ENCODE assay signal across 8 cellular contexts in genomic region chr4:110533940-110534339, GRCh38. TPM values are rescaled to one million over a fixed set of nuclear protein-coding genes. Genes with fewer than 3 reads are reported as not detected.
DNase-seq lines count a peak whose midpoint lies in the region; ATAC-seq, FAIRE-seq and TF ChIP-seq lines count a peak whose summit lies in the region.

No MANE protein-coding gene starts in this region.

- H3K9me3 ChIP-seq in IMR-90 (ENCODE audit: control insufficient read depth, insufficient read depth, low read length) (no peaks in the 10 kb centered on the region; the same call in 1 of the 2 replicates), vagina (no peaks in the 10 kb centered on the region), small intestine (ENCODE audit: control insufficient read depth, low read depth) (no peaks in the 10 kb centered on the region)
- H3K9me3 ChIP-seq in CD8-positive, alpha-beta T cell (ENCODE audit: low read length) = no peaks in the 10 kb centered on the region

- H3K79me1 ChIP-seq in IMR-90 (ENCODE audit: low read depth in 1 of 2, low read length in 2 of 2) (no peaks in the 10 kb centered on the region), mesendoderm (ENCODE audit: low read length) (no peaks in the 10 kb centered on the region)

- H4K8ac ChIP-seq in IMR-90 (ENCODE audit: low read depth in 2 of 2, low read length in 2 of 2) (peak overlapping the region; percentile 1 to 59; a peak in 2 of 4 replicates), mesendoderm (ENCODE audit: low read depth, low read length) (no peak overlapping the region)

- no peak overlapping the region for H3K4me3 Mint-ChIP-seq in CD8-positive, alpha-beta T cell
- H3K4me3 Mint-ChIP-seq in activated CD4-positive, alpha-beta T cell treated with anti-CD3 and anti-CD28 coated beads for 36 hours = no peak overlapping the region

- H3K27ac ChIP-seq in IMR-90 (ENCODE audit: insufficient read depth, low read length) (no peak overlapping the region), mesendoderm (ENCODE audit: low read depth, low read length) (no peak overlapping the region), vagina (no peak overlapping the region), small intestine (ENCODE audit: low read depth in 1 of 2, low read length in 1 of 2) (no peak overlapping the region)
- H3K27ac ChIP-seq in CD8-positive, alpha-beta T cell (ENCODE audit: low read depth, low read length) = no peak overlapping the region

- H3K56ac ChIP-seq in IMR-90 (ENCODE audit: extremely low read depth, insufficient read depth, low read length) (0 out of 2 replicates have a peak overlapping the region, but pooled peaks have one; percentile 2), mesendoderm (ENCODE audit: low read length) (no peak overlapping the region)

- peaks cover 4% of the 10 kb centered on the region for H3K4me1 ChIP-seq in IMR-90 (ENCODE audit: control insufficient read depth, insufficient read depth, low read length)
- H3K4me1 ChIP-seq in mesendoderm (ENCODE audit: control insufficient read depth, low read depth, low read length) = peaks cover 3% of the 10 kb centered on the region
- H3K4me1 ChIP-seq in vagina = no peaks in the 10 kb centered on the region
- H3K4me1 ChIP-seq in CD8-positive, alpha-beta T cell (ENCODE audit: insufficient read depth, low read length) = no peaks in the 10 kb centered on the region
- H3K4me1 ChIP-seq in small intestine (ENCODE audit: control insufficient read depth in 2 of 2, insufficient read depth in 1 of 2, low read depth in 1 of 2, low read length in 1 of 2) = no peaks in the 10 kb centered on the region

- peak overlapping the region; percentile 28; the same call in 1 of the 2 replicates for H3K4ac ChIP-seq in IMR-90 (ENCODE audit: low read depth, low read length)
- H3K4ac ChIP-seq in mesendoderm (ENCODE audit: low read depth, low read length) = no peak overlapping the region

- TF ChIP-seq RAD21 in IMR-90 (IDR thresholded peaks at IDR 0.05; ENCODE audit: low read length) = no peak

- DNase-seq in DMS53 treated with DMSO at 0.1 percent for 48 hours (lab: John Stamatoyannopoulos, UW; ENCODE audit: unreplicated experiment) = peak; percentile 91
- peak; percentile 98 for DNase-seq in IMR-90
- DNase-seq in astrocyte of the hippocampus (ENCODE audit: low read depth, low spot score) = peak; percentile 93
- DNase-seq in mesendoderm = peak; percentile 79
- DNase-seq in vagina (ENCODE audit: extremely low spot score in 2 of 2) = no peak
- DNase-seq in CD8-positive, alpha-beta T cell = no peak
- no peak for DNase-seq in small intestine
- DNase-seq in activated CD4-positive, alpha-beta T cell treated with anti-CD3 and anti-CD28 coated beads for 36 hours = no peak

- peak; percentile 97 for ATAC-seq in IMR-90 (ENCODE audit: low read depth)
- ATAC-seq in CD8-positive, alpha-beta T cell = no peak
- no peak for ATAC-seq in activated CD4-positive, alpha-beta T cell treated with anti-CD3 and anti-CD28 coated beads for 36 hours

- H2BK120ac ChIP-seq in IMR-90 (ENCODE audit: low read depth, low read length) (peak overlapping the region; percentile 63; the same call in 1 of the 2 replicates), mesendoderm (ENCODE audit: low read depth, low read length) (no peak overlapping the region)

- no peak overlapping the region; the same call in 1 of the 2 replicates for H4K5ac ChIP-seq in IMR-90 (ENCODE audit: low read depth, low read length)
- no peak overlapping the region for H4K5ac ChIP-seq in mesendoderm (ENCODE audit: low read length)

- H3K14ac ChIP-seq in IMR-90 (replicated peaks; ENCODE audit: low read depth, low read length) = no peak overlapping the region

- H3K9me1 ChIP-seq in IMR-90 (ENCODE audit: insufficient read depth, low read length) = no peaks in the 10 kb centered on the region

- no peak overlapping the region for H3K9ac ChIP-seq in IMR-90 (ENCODE audit: low read depth, low read length)
- no peak overlapping the region for H3K9ac ChIP-seq in mesendoderm (ENCODE audit: low read length)

- H3K36me3 Mint-ChIP-seq in CD8-positive, alpha-beta T cell = no peaks in the 10 kb centered on the region
- H3K36me3 Mint-ChIP-seq in activated CD4-positive, alpha-beta T cell treated with anti-CD3 and anti-CD28 coated beads for 36 hours (ENCODE audit: low read depth) = no peaks in the 10 kb centered on the region

- no peak overlapping the region for H2AFZ ChIP-seq in IMR-90 (replicated peaks; ENCODE audit: low read length, poor library complexity)

- TF ChIP-seq CTCF in IMR-90 (conservative IDR thresholded peaks at IDR 0.05; ENCODE audit: low read depth, low read length) = no peak
- TF ChIP-seq CTCF in vagina (IDR thresholded peaks at IDR 0.05) = no peak
- no peak for TF ChIP-seq CTCF in CD8-positive, alpha-beta T cell (IDR thresholded peaks at IDR 0.05)

- no peaks in the 10 kb centered on the region for H3K9me3 Mint-ChIP-seq in CD8-positive, alpha-beta T cell
- H3K9me3 Mint-ChIP-seq in activated CD4-positive, alpha-beta T cell treated with anti-CD3 and anti-CD28 coated beads for 36 hours (ENCODE audit: low read depth) = peaks cover 6% of the 10 kb centered on the region

- no peaks in the 10 kb centered on the region for H4K20me1 ChIP-seq in IMR-90 (ENCODE audit: insufficient read depth, low read length)

- H3K4me2 ChIP-seq in IMR-90 (ENCODE audit: low read depth, low read length) (no peak overlapping the region; the same call in 1 of the 2 replicates), mesendoderm (ENCODE audit: low read length) (no peak overlapping the region)

- H2BK20ac ChIP-seq in IMR-90 (ENCODE audit: low read depth, low read length) = peak overlapping the region; percentile 66; the same call in 1 of the 2 replicates

- POLR2A ChIA-PET in IMR-90 (lab: Charles Lee; ENCODE audit: unreplicated experiment) = no interaction called here
- POLR2A ChIA-PET in CD8-positive, alpha-beta T cell (lab: Charles Lee) = no interaction called here
- POLR2A ChIA-PET in activated CD4-positive, alpha-beta T cell treated with anti-CD3 and anti-CD28 coated beads for 36 hours (lab: Charles Lee) = interaction anchor here (0.7 kb wide), 1 partner anchor 652 kb away, joined by 5 read pairs; no protein-coding TSS in a partner anchor

- CTCF ChIA-PET in IMR-90 (lab: Yijun Ruan, JAX) = interaction anchor here (0.6 to 1.2 kb wide), 3 partner anchors 15 to 1426 kb away, joined by 3 to 6 read pairs (median 3); no protein-coding TSS in a partner anchor
- CTCF ChIA-PET in CD8-positive, alpha-beta T cell (lab: Charles Lee) = interaction anchor here (1.2 kb wide), 1 partner anchor 535 kb away, joined by 4 read pairs; no protein-coding TSS in a partner anchor
- CTCF ChIA-PET in activated CD4-positive, alpha-beta T cell treated with anti-CD3 and anti-CD28 coated beads for 36 hours (lab: Charles Lee) = interaction anchor here (0.9 to 1.9 kb wide), 4 partner anchors 15 to 306 kb away, joined by 3 to 9 read pairs (median 5); no protein-coding TSS in a partner anchor

- intact Hi-C loops in IMR-90 (cut with micrococcal nuclease) (no loop called here), vagina (cut with DNase I) (no loop called here)
- intact Hi-C loops in CD8-positive, alpha-beta T cell (cut with DNase I, micrococcal nuclease) = no loop called here
- intact Hi-C loops in activated CD4-positive, alpha-beta T cell treated with anti-CD3 and anti-CD28 coated beads for 36 hours (cut with DNase I, micrococcal nuclease) = no loop called here

- dilution Hi-C loops in IMR-90 (cut with HindIII; ENCODE audit: low sequenced_read_pairs, unreplicated experiment) = no loop called here

- H3K27me3 ChIP-seq in IMR-90 (ENCODE audit: control insufficient read depth, insufficient read depth, low read length) (no peaks in the 10 kb centered on the region), mesendoderm (ENCODE audit: insufficient read depth, low read length, poor library complexity) (no peaks in the 10 kb centered on the region), vagina (no peaks in the 10 kb centered on the region), small intestine (ENCODE audit: control insufficient read depth in 2 of 2, insufficient read depth in 2 of 2, low read length in 2 of 2) (no peaks in the 10 kb centered on the region)
- H3K27me3 ChIP-seq in CD8-positive, alpha-beta T cell (ENCODE audit: insufficient read depth, low read length) = peaks cover 3% of the 10 kb centered on the region

- no peaks in the 10 kb centered on the region for H3K79me2 ChIP-seq in mesendoderm (ENCODE audit: control insufficient read depth, insufficient read depth, low read length)

- no peak overlapping the region for H3K23ac ChIP-seq in IMR-90 (ENCODE audit: low read depth, low read length)
- no peak overlapping the region for H3K23ac ChIP-seq in mesendoderm (ENCODE audit: low read length)

- BruUV-seq in IMR-90 (replicated peaks; lab: Mats Ljungman, UMichigan) = no TSS peak

- no peak overlapping the region for H3K27ac Mint-ChIP-seq in CD8-positive, alpha-beta T cell
- H3K27ac Mint-ChIP-seq in activated CD4-positive, alpha-beta T cell treated with anti-CD3 and anti-CD28 coated beads for 36 hours = no peak overlapping the region

- H3K4me3 ChIP-seq in IMR-90 (ENCODE audit: insufficient read depth, low read depth, low read length) (no peak overlapping the region), mesendoderm (ENCODE audit: low read length) (no peak overlapping the region), vagina (no peak overlapping the region), small intestine (ENCODE audit: low read depth in 1 of 2, low read length in 2 of 2) (no peak overlapping the region)
- H3K4me3 ChIP-seq in CD8-positive, alpha-beta T cell (ENCODE audit: low read depth, low read length) = no peak overlapping the region

- H4K91ac ChIP-seq in IMR-90 (ENCODE audit: insufficient read depth, low read depth, low read length) = peak overlapping the region; percentile 40; the same call in 1 of the 2 replicates

- H2BK5ac ChIP-seq in IMR-90 (ENCODE audit: low read depth, low read length, poor library complexity, severe bottlenecking) (peak overlapping the region; percentile 90), mesendoderm (ENCODE audit: low read length) (no peak overlapping the region)

- no peak overlapping the region for H2AK9ac ChIP-seq in IMR-90 (replicated peaks; ENCODE audit: low read depth, low read length, poor library complexity)

- H2AK5ac ChIP-seq in IMR-90 (ENCODE audit: low read depth, low read length) (no peak overlapping the region), mesendoderm (ENCODE audit: low read length) (no peak overlapping the region)

- H3K4me1 Mint-ChIP-seq in CD8-positive, alpha-beta T cell (ENCODE audit: low read depth) = no peaks in the 10 kb centered on the region
- no peaks in the 10 kb centered on the region for H3K4me1 Mint-ChIP-seq in activated CD4-positive, alpha-beta T cell treated with anti-CD3 and anti-CD28 coated beads for 36 hours

- in situ Hi-C loops in IMR-90 (cut with MboI; ENCODE audit: low sequenced_read_pairs) = no loop called here

- FAIRE-seq in small intestine (lab: Jason Lieb, UNC) = no peak

- no CpG with 5 or more reads among the region's 3 CpGs for WGBS in IMR-90 (ENCODE audit: extremely low coverage in 2 of 2, insufficient read length in 1 of 2), 2 experiments
- no CpG with 5 or more reads among the region's 3 CpGs for WGBS in mesendoderm (ENCODE audit: extremely low coverage, insufficient coverage, low lambda C conversion rate)
- 68 to 91% (median 81%) methylated on average over 3 of the region's 3 CpGs for WGBS in small intestine, 3 donors

- H3K27me3 Mint-ChIP-seq in CD8-positive, alpha-beta T cell (ENCODE audit: low read depth) = peaks cover 29% of the 10 kb centered on the region
- H3K27me3 Mint-ChIP-seq in activated CD4-positive, alpha-beta T cell treated with anti-CD3 and anti-CD28 coated beads for 36 hours = peaks cover 22% of the 10 kb centered on the region

- H3K18ac ChIP-seq in IMR-90 (ENCODE audit: low read depth, low read length) = peak overlapping the region; percentile 55; the same call in 1 of the 2 replicates
- no peak overlapping the region for H3K18ac ChIP-seq in mesendoderm (ENCODE audit: low read length)

- H2BK15ac ChIP-seq in IMR-90 (ENCODE audit: low read depth, low read length) = no peak overlapping the region
- no peak overlapping the region for H2BK15ac ChIP-seq in mesendoderm (replicated peaks; ENCODE audit: low read depth)

- no peaks in the 10 kb centered on the region for H3K36me3 ChIP-seq in IMR-90 (ENCODE audit: control insufficient read depth, insufficient read depth, low read length)
- H3K36me3 ChIP-seq in mesendoderm (ENCODE audit: control insufficient read depth, insufficient read depth, low read length) = no peaks in the 10 kb centered on the region
- H3K36me3 ChIP-seq in vagina = no peaks in the 10 kb centered on the region
- no peaks in the 10 kb centered on the region for H3K36me3 ChIP-seq in CD8-positive, alpha-beta T cell (ENCODE audit: insufficient read depth, low read length)
- peaks cover 0 to 2% of the 10 kb centered on the region in 2 donors for H3K36me3 ChIP-seq in small intestine (ENCODE audit: control insufficient read depth in 2 of 2, insufficient read depth in 2 of 2, low read length in 2 of 2)

- no peak for TF ChIP-seq POLR2A in IMR-90 (IDR thresholded peaks at IDR 0.05; ENCODE audit: low read depth, low read length)
- no peak for TF ChIP-seq POLR2A in vagina (IDR thresholded peaks at IDR 0.05)

RNA-seq across cellular contexts. Expression of gene ENPEP, which starts 58.0 kb away (rescaled TPM):
- 0.18 and 0.28 TPM in 2 replicates for total RNA-seq in IMR-90 (2012; rRNA removed)
- polyA plus RNA-seq in IMR-90 (2012; rRNA removed) = 0.07 and 0.12 TPM in 2 replicates
- 0.03 and 0.04 TPM in 2 replicates for polyA plus RNA-seq in IMR-90 (2012; cell fraction: cytosol; rRNA removed)
- 0.03 and 0.13 TPM in 2 replicates for polyA plus RNA-seq in IMR-90 (2012; cell fraction: nucleus; rRNA removed; ENCODE audit: low replicate concordance)
- 5.7 TPM for polyA plus RNA-seq in mesendoderm (2013, experiment 1 of 2)
- polyA plus RNA-seq in mesendoderm (2013, experiment 2 of 2) = 5.0 TPM
- 5.2 TPM for total RNA-seq in vagina
- not detected for total RNA-seq in CD8-positive, alpha-beta T cell
- polyA plus RNA-seq in small intestine = 10 to 100 TPM; 26.9 to 52.3 (median 38.6) TPM
- not detected for total RNA-seq in activated CD4-positive, alpha-beta T cell treated with anti-CD3 and anti-CD28 coated beads for 36 hours

Comparison
In these comparisons a context has a peak if more than half of its experiments do, and no peak if none do; other contexts are left out.
1. DNase-seq: peak in DMS53 treated with DMSO at 0.1 percent for 48 hours (single experiment), IMR-90 (single experiment), astrocyte of the hippocampus (single experiment) and mesendoderm (single experiment); none in vagina (0 of 2), CD8-positive, alpha-beta T cell (0 of 7), small intestine (single experiment) and activated CD4-positive, alpha-beta T cell treated with anti-CD3 and anti-CD28 coated beads for 36 hours (single experiment).